Comparison of ENCODE assay signal across 14 cellular contexts in genomic region chr11:134044514-134045284, GRCh38.
"Had no signal": no experiment of that assay in that cellular context is flagged by ENCODE, and none has a peak within 500 bp of the region (broad histone marks: within the 10 kb centered on the region; RNA-seq: fewer than 3 reads in every experiment).

No MANE protein-coding gene starts in this region.

- H3K36me3 ChIP-seq: esophagus squamous epithelium had no signal

- H3K27ac Mint-ChIP-seq: activated naive CD4-positive, alpha-beta T cell treated with anti-CD3 and anti-CD28 coated beads, Interleukin-2, amount 50 U/mL, for 72 hours; natural killer cell; type B pancreatic cell had no signal

- ATAC-seq: activated naive CD4-positive, alpha-beta T cell treated with anti-CD3 and anti-CD28 coated beads, Interleukin-2, amount 50 U/mL, for 72 hours; natural killer cell; stimulated activated naive CD8-positive, alpha-beta T cell treated with anti-CD3 and anti-CD28 coated beads, Interleukin-15, Interleukin-2, amounts not matched to agents 100 U/mL and 50 U/mL, for 24 hours had no signal

- H3K36me3 Mint-ChIP-seq: activated naive CD4-positive, alpha-beta T cell treated with anti-CD3 and anti-CD28 coated beads, Interleukin-2, amount 50 U/mL, for 72 hours; natural killer cell; type B pancreatic cell had no signal

- H3K27ac ChIP-seq: hepatocyte had no signal

- H3K9me3 Mint-ChIP-seq: activated naive CD4-positive, alpha-beta T cell treated with anti-CD3 and anti-CD28 coated beads, Interleukin-2, amount 50 U/mL, for 72 hours; central memory CD8-positive, alpha-beta T cell; natural killer cell; type B pancreatic cell had no signal

- H3K4me3 ChIP-seq: coronary artery, esophagus squamous epithelium, hepatocyte had no signal

- H3K4me1 Mint-ChIP-seq: central memory CD8-positive, alpha-beta T cell; natural killer cell had no signal

- H3K4me3 Mint-ChIP-seq: central memory CD8-positive, alpha-beta T cell; natural killer cell; type B pancreatic cell had no signal

- H3K9me3 ChIP-seq: esophagus squamous epithelium had no signal

- DNase-seq: activated CD4-positive, alpha-beta T cell treated with anti-CD3 and anti-CD28 coated beads, Interleukin-2, amount 50 U/mL, for 1 hour; activated CD4-positive, CD25-positive, alpha-beta regulatory T cell treated with anti-CD3 and anti-CD28 coated beads, Interleukin-2, amount 50 U/mL, for 72 hours; activated gamma-delta T cell treated with Interleukin-2 at 50 U/mL for 16 hours; amniotic stem cell; esophagus squamous epithelium; mesendoderm; natural killer cell; stimulated activated naive CD8-positive, alpha-beta T cell treated with anti-CD3 and anti-CD28 coated beads, Interleukin-15, Interleukin-2, amounts not matched to agents 100 U/mL and 50 U/mL, for 24 hours; T-helper 1 cell had no signal
